31 cellular contexts compared by ENCODE assay signal in the genomic region with DNA sequence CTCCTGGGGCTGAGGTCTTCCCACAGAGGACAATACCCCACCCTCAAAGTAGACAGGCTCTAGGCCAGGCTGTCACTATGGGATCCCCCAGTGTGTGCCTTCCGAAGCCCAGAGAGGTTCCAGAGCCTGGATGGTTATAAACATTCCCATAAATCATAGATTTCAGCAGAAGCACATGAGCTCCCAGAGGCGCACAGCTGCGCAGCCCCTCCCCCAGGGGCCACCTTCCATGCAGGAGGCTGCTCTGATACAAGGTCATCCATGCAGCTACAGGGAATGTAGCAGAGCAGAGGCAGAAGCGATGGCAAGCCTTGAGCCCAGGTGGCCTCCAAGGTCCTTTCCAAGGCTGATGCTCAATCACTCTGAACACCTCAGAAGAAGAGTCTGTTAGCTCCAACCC.
"Had no signal": no experiment of that assay in that cellular context is flagged by ENCODE, and none has a peak within 500 bp of the region (broad histone marks: within the 10 kb centered on the region; RNA-seq: fewer than 3 reads in every experiment).

No MANE protein-coding gene starts in this region.

- H3K4me3 ChIP-seq: adrenal gland, body of pancreas, colonic mucosa had no signal

- H3K27me3 ChIP-seq: adrenal gland, body of pancreas, colonic mucosa had no signal

- H3K27me3 Mint-ChIP-seq: activated naive CD4-positive, alpha-beta T cell treated with anti-CD3 and anti-CD28 coated beads, Interleukin-2, amount 50 U/mL, for 24 hours; activated naive CD8-positive, alpha-beta T cell treated with anti-CD3 and anti-CD28 coated beads for 36 hours; activated naive CD8-positive, alpha-beta T cell treated with anti-CD3 and anti-CD28 coated beads, Interleukin-2, amount 50 U/mL, for 24 hours had no signal

- H3K4me3 Mint-ChIP-seq: activated CD4-positive, alpha-beta memory T cell treated with anti-CD3 and anti-CD28 coated beads for 36 hours; activated CD4-positive, alpha-beta T cell treated with anti-CD3 and anti-CD28 coated beads for 36 hours; activated CD4-positive, alpha-beta T cell treated with anti-CD3 and anti-CD28 coated beads, Interleukin-2, amount 10 ng/mL, durations not matched to agents 24 days and 14 days; activated CD8-positive, alpha-beta memory T cell treated with anti-CD3 and anti-CD28 coated beads, Interleukin-2, amount 10 ng/mL, durations not matched to agents 7 days and 5 days; activated CD8-positive, alpha-beta T cell treated with anti-CD3 and anti-CD28 coated beads, Interleukin-2, amount 10 ng/mL, durations not matched to agents 7 days and 5 days; activated naive CD4-positive, alpha-beta T cell treated with anti-CD3 and anti-CD28 coated beads for 36 hours; activated naive CD4-positive, alpha-beta T cell treated with anti-CD3 and anti-CD28 coated beads, Interleukin-2, amount 50 U/mL, for 24 hours; activated naive CD8-positive, alpha-beta T cell treated with anti-CD3 and anti-CD28 coated beads for 36 hours; activated naive CD8-positive, alpha-beta T cell treated with anti-CD3 and anti-CD28 coated beads, Interleukin-2, amount 50 U/mL, for 24 hours; activated T-helper 1 cell treated with anti-CD3 and anti-CD28 coated beads, Interleukin-12 subunit alpha, Interleukin-12 subunit beta, Interleukin-2, Interleukin-4 antibody, amounts not matched to agents 30 ng/mL and 10 ng/mL and 1 ng/mL, durations not matched to agents 14 hours and 24 hours and 36 hours; endodermal cell; T-helper 17 cell; T-helper 2 cell treated with Interferon-gamma antibody and Interleukin-4, amounts not matched to agents 5 μg/mL and 100 μg/mL, for 36 hours had no signal

- H3K36me3 ChIP-seq: adrenal gland, colonic mucosa, WERI-Rb-1 had no signal

- H3K36me3 Mint-ChIP-seq: activated CD4-positive, alpha-beta memory T cell treated with anti-CD3 and anti-CD28 coated beads for 36 hours; activated CD8-positive, alpha-beta memory T cell treated with anti-CD3 and anti-CD28 coated beads, Interleukin-2, amount 10 ng/mL, durations not matched to agents 7 days and 5 days; activated naive CD8-positive, alpha-beta T cell treated with anti-CD3 and anti-CD28 coated beads for 36 hours had no signal

- H3K27ac Mint-ChIP-seq: activated CD4-positive, alpha-beta memory T cell treated with anti-CD3 and anti-CD28 coated beads for 36 hours; activated CD4-positive, alpha-beta T cell treated with anti-CD3 and anti-CD28 coated beads for 36 hours; activated CD4-positive, alpha-beta T cell treated with anti-CD3 and anti-CD28 coated beads, Interleukin-2, amount 10 ng/mL, durations not matched to agents 24 days and 14 days; activated CD8-positive, alpha-beta memory T cell treated with anti-CD3 and anti-CD28 coated beads, Interleukin-2, amount 10 ng/mL, durations not matched to agents 7 days and 5 days; activated CD8-positive, alpha-beta T cell treated with anti-CD3 and anti-CD28 coated beads, Interleukin-2, amount 10 ng/mL, durations not matched to agents 7 days and 5 days; activated naive CD4-positive, alpha-beta T cell treated with anti-CD3 and anti-CD28 coated beads for 36 hours; activated naive CD4-positive, alpha-beta T cell treated with anti-CD3 and anti-CD28 coated beads, Interleukin-2, amount 50 U/mL, for 24 hours; activated naive CD8-positive, alpha-beta T cell treated with anti-CD3 and anti-CD28 coated beads for 36 hours; activated naive CD8-positive, alpha-beta T cell treated with anti-CD3 and anti-CD28 coated beads, Interleukin-2, amount 50 U/mL, for 24 hours; activated T-helper 1 cell treated with anti-CD3 and anti-CD28 coated beads, Interleukin-12 subunit alpha, Interleukin-12 subunit beta, Interleukin-2, Interleukin-4 antibody, amounts not matched to agents 30 ng/mL and 10 ng/mL and 1 ng/mL, durations not matched to agents 14 hours and 24 hours and 36 hours; activated T-helper 2 cell treated with anti-CD3 and anti-CD28 coated beads, Interferon-gamma antibody, Interleukin-2, Interleukin-4, amounts not matched to agents 10 μg/mL and 5 μg/mL and 100 μg/mL, durations not matched to agents 14 hours and 24 hours and 36 hours; endodermal cell; T-helper 17 cell; T-helper 2 cell treated with Interferon-gamma antibody and Interleukin-4, amounts not matched to agents 5 μg/mL and 100 μg/mL, for 36 hours had no signal

- H3K9me3 ChIP-seq: colonic mucosa had no signal

- ATAC-seq: activated CD4-positive, alpha-beta T cell treated with anti-CD3 and anti-CD28 coated beads for 36 hours; activated CD8-positive, alpha-beta memory T cell treated with anti-CD3 and anti-CD28 coated beads, Interleukin-2, amount 10 ng/mL, durations not matched to agents 7 days and 5 days; activated CD8-positive, alpha-beta T cell treated with anti-CD3 and anti-CD28 coated beads, Interleukin-2, amount 10 ng/mL, durations not matched to agents 7 days and 5 days; activated naive CD8-positive, alpha-beta T cell treated with anti-CD3 and anti-CD28 coated beads, Interleukin-2, amount 50 U/mL, for 24 hours; body of pancreas; esophagus mucosa; T-helper 17 cell had no signal

- H3K4me1 ChIP-seq: adrenal gland, body of pancreas, colonic mucosa had no signal

- DNase-seq: activated CD4-positive, alpha-beta memory T cell treated with anti-CD3 and anti-CD28 coated beads for 36 hours; activated CD4-positive, alpha-beta T cell treated with anti-CD3 and anti-CD28 coated beads for 36 hours; activated CD4-positive, alpha-beta T cell treated with anti-CD3 and anti-CD28 coated beads, Interleukin-2, amount 10 ng/mL, durations not matched to agents 24 days and 14 days; activated CD4-positive, CD25-positive, alpha-beta regulatory T cell; activated CD4-positive, CD25-positive, alpha-beta regulatory T cell treated with anti-CD3 and anti-CD28 coated beads, Interleukin-2, amount 50 U/mL, for 72 hours; activated CD8-positive, alpha-beta memory T cell treated with anti-CD3 and anti-CD28 coated beads, Interleukin-2, amount 10 ng/mL, durations not matched to agents 7 days and 5 days; activated CD8-positive, alpha-beta memory T cell treated with anti-CD3 and anti-CD28 coated beads, Interleukin-2, amount 50 U/mL, for 4 hours; activated CD8-positive, alpha-beta T cell treated with anti-CD3 and anti-CD28 coated beads, Interleukin-2, amount 10 ng/mL, durations not matched to agents 7 days and 5 days; activated effector memory CD4-positive, alpha-beta T cell treated with anti-CD3 and anti-CD28 coated beads, Interleukin-2, amount 50 U/mL, for 16 hours; activated naive CD4-positive, alpha-beta T cell treated with anti-CD3 and anti-CD28 coated beads for 36 hours; activated naive CD8-positive, alpha-beta T cell treated with anti-CD3 and anti-CD28 coated beads for 36 hours; activated naive CD8-positive, alpha-beta T cell treated with anti-CD3 and anti-CD28 coated beads, Interleukin-2, amount 50 U/mL, for 24 hours; activated T-cell treated with anti-CD3 and anti-CD28 coated beads, Interleukin-2, amount 50 U/mL, for 1 hour; activated T-cell treated with anti-CD3 and anti-CD28 coated beads, Interleukin-2, amount 50 U/mL, for 48 hours; adrenal gland; amygdala; body of pancreas; caudate nucleus; colonic mucosa; effector memory CD4-positive, alpha-beta T cell; endodermal cell; foreskin fibroblast; T-helper 1 cell; T-helper 17 cell; T1000; WERI-Rb-1 had no signal

- H3K27ac ChIP-seq: adrenal gland, body of pancreas, colonic mucosa, WERI-Rb-1 had no signal

- H3K4me1 Mint-ChIP-seq: activated CD4-positive, alpha-beta T cell treated with anti-CD3 and anti-CD28 coated beads for 36 hours; activated CD4-positive, alpha-beta T cell treated with anti-CD3 and anti-CD28 coated beads, Interleukin-2, amount 10 ng/mL, durations not matched to agents 24 days and 14 days; activated CD8-positive, alpha-beta memory T cell treated with anti-CD3 and anti-CD28 coated beads, Interleukin-2, amount 10 ng/mL, durations not matched to agents 7 days and 5 days; activated naive CD4-positive, alpha-beta T cell treated with anti-CD3 and anti-CD28 coated beads, Interleukin-2, amount 50 U/mL, for 24 hours; activated naive CD8-positive, alpha-beta T cell treated with anti-CD3 and anti-CD28 coated beads for 36 hours; activated naive CD8-positive, alpha-beta T cell treated with anti-CD3 and anti-CD28 coated beads, Interleukin-2, amount 50 U/mL, for 24 hours; endodermal cell; T-helper 17 cell had no signal
